In genomic region chr2:239500915-239501630, GRCh38 we compare ENCODE assay signal across 19 cellular contexts.
A peak's percentile ranks its signal among the peaks of the same experiment; 100 is the strongest.
DNase-seq lines count a peak whose midpoint lies in the region; ATAC-seq, FAIRE-seq and TF ChIP-seq lines count a peak whose summit lies in the region.
"Had no signal": no experiment of that assay in that cellular context is flagged by ENCODE, and none has a peak within 500 bp of the region (broad histone marks: within the 10 kb centered on the region; RNA-seq: fewer than 3 reads in every experiment).

No MANE protein-coding gene starts in this region.

- H3K9me3 ChIP-seq in kidney (ENCODE audit: control insufficient read depth in 1 of 2, low read length in 2 of 2), result no peaks in the 10 kb centered on the region

- no peaks in the 10 kb centered on the region for H3K4me1 ChIP-seq in kidney (ENCODE audit: control insufficient read depth in 1 of 2, insufficient read depth in 1 of 2, low read depth in 1 of 2, low read length in 2 of 2)

- TF ChIP-seq CTCF in kidney (IDR thresholded peaks at IDR 0.05; ENCODE audit: borderline replicate concordance, extremely low read depth, insufficient read depth), result no peak
- no peak for TF ChIP-seq CTCF in dorsolateral prefrontal cortex (IDR thresholded peaks at IDR 0.05 in 54 of 56, conservative IDR thresholded peaks at IDR 0.05 in 2 of 56; ENCODE audit: low read depth in 1 of 56, partially characterized antibody in 56 of 56)

- no peak overlapping the region for H3K27ac ChIP-seq in kidney (ENCODE audit: low read depth in 2 of 2, low read length in 2 of 2)
- H3K27ac ChIP-seq in dorsolateral prefrontal cortex, result peak overlapping the region in 5 of 59 donors; percentile 8 to 53 (median 43)
- H3K27ac ChIP-seq: epithelial cell of prostate, hepatocyte had no signal

- intact Hi-C loops in kidney (cut with DNase I) (no loop called here), dorsolateral prefrontal cortex (cut with DNase I) (no loop called here)

- ATAC-seq in GM21423 (IDR thresholded peaks at IDR 0.05; ENCODE audit: unreplicated experiment), result no peak
- ATAC-seq: activated CD8-positive, alpha-beta memory T cell treated with anti-CD3 and anti-CD28 coated beads, Interleukin-2, amount 10 ng/mL, durations not matched to agents 7 days and 5 days had no signal

- no peaks in the 10 kb centered on the region for H3K27me3 ChIP-seq in dorsolateral prefrontal cortex
- H3K27me3 ChIP-seq: hepatocyte had no signal

- no peaks in the 10 kb centered on the region for H3K36me3 ChIP-seq in kidney (ENCODE audit: control insufficient read depth in 1 of 2, insufficient read depth in 2 of 2, low read length in 2 of 2)

- FAIRE-seq in kidney (lab: Jason Lieb, UNC) (no peak), RCC 7860 (lab: Jason Lieb, UNC) (no peak)
- FAIRE-seq: GM18507 had no signal

- H3K9ac ChIP-seq in kidney (ENCODE audit: low read length in 2 of 2), result no peak overlapping the region

- H3K4me3 ChIP-seq in kidney (ENCODE audit: low read length in 2 of 2), result no peak overlapping the region
- no peak overlapping the region for H3K4me3 ChIP-seq in dorsolateral prefrontal cortex
- H3K4me3 ChIP-seq: hepatocyte, lung had no signal

- peak; percentile 36 for DNase-seq in GF-D8 (lab: John Stamatoyannopoulos, UW)
- DNase-seq in NOMO-1 treated with dmso at 0.1 percent for 144 hours (lab: John Stamatoyannopoulos, UW; ENCODE audit: unreplicated experiment), result peak; percentile 94
- DNase-seq in kidney, result peak; percentile 49
- DNase-seq in pons (ENCODE audit: low spot score), result peak; percentile 33
- no peak for DNase-seq in RCC 7860 (ENCODE audit: low spot score)
- DNase-seq in dorsolateral prefrontal cortex, result no peak
- DNase-seq: activated CD4-positive, alpha-beta T cell treated with anti-CD3 and anti-CD28 coated beads for 48 hours; activated CD8-positive, alpha-beta memory T cell treated with anti-CD3 and anti-CD28 coated beads, Interleukin-2, amount 10 ng/mL, durations not matched to agents 7 days and 5 days; activated naive CD4-positive, alpha-beta T cell treated with anti-CD3 and anti-CD28 coated beads, Interleukin-2, amount 50 U/mL, for 16 hours; CD4-positive, alpha-beta T cell; immature natural killer cell; NCI-H187; NCI-H526 treated with DMSO at 0.1 percent for 48 hours; T-helper 1 cell had no signal

Comparison
In these comparisons a context has a peak if more than half of its experiments do, and no peak if none do; other contexts are left out.
1. DNase-seq: peak in GF-D8 (single experiment), NOMO-1 treated with dmso at 0.1 percent for 144 hours (single experiment), kidney (single experiment) and pons (single experiment); none in RCC 7860 (single experiment) and dorsolateral prefrontal cortex (0 of 10).